Comparison of ENCODE assay signal across 12 cellular contexts in the genomic region with DNA sequence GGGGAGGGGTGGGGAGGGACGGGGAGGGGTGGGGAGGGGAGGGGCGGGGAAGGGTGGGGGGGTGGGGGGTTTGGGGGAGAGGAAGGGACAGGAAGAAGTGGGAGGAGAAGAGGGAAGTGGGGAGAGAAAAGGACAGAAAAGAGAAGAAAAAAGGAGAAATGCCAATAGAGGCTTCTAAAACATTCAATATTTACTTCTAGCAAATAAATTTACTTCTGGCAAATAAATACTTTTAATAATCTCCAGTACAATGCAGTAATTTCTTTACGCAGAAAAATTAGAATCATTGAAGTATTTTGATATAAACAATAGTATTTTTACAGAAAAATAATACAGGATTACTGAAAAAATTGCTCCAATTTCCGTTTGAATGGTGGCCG. TPM values are rescaled to one million over a fixed set of nuclear protein-coding genes. Genes with fewer than 3 reads are reported as not detected.
DNase-seq lines count a peak whose midpoint lies in the region; ATAC-seq, FAIRE-seq and TF ChIP-seq lines count a peak whose summit lies in the region.
"Had no signal": no experiment of that assay in that cellular context is flagged by ENCODE, and none has a peak within 500 bp of the region (broad histone marks: within the 10 kb centered on the region; RNA-seq: fewer than 3 reads in every experiment).

No MANE protein-coding gene starts in this region.

- no peak for DNase-seq in HepG2 (ENCODE audit: low spot score)
- no peak for DNase-seq in right lobe of liver
- DNase-seq in OCI-M1 (lab: John Stamatoyannopoulos, UW): peak; percentile 86
- no peak for DNase-seq in K562 (ENCODE audit: extremely low read depth in 1 of 4, low spot score in 3 of 4)
- DNase-seq in upper lobe of right lung: no peak
- DNase-seq in amygdala (lab: John Stamatoyannopoulos, UW): no peak
- no peak for DNase-seq in SK-N-SH

- no peak overlapping the region for H3K27ac ChIP-seq in HepG2 (ENCODE audit: extremely low read length, insufficient read depth, low read length)
- no peak overlapping the region for H3K27ac ChIP-seq in right lobe of liver
- H3K27ac ChIP-seq in K562 (ENCODE audit: extremely low read depth, low read depth, low read length): no peak overlapping the region
- no peak overlapping the region for H3K27ac ChIP-seq in upper lobe of right lung
- H3K27ac ChIP-seq in SK-N-SH (ENCODE audit: low read depth in 2 of 2, low read length in 1 of 2): no peak overlapping the region
- H3K27ac ChIP-seq: GM23248 had no signal

- H3F3A ChIP-seq in SK-N-SH (replicated peaks; ENCODE audit: insufficient read depth): peaks cover 3% of the 10 kb centered on the region

- no peaks in the 10 kb centered on the region for H3K36me3 ChIP-seq in HepG2 (replicated peaks in 1 of 2; ENCODE audit: control insufficient read depth in 1 of 2, insufficient read depth in 2 of 2, low read length in 2 of 2)
- no peaks in the 10 kb centered on the region for H3K36me3 ChIP-seq in right lobe of liver
- H3K36me3 ChIP-seq in K562 (ENCODE audit: control insufficient read depth, insufficient read depth, low read length): no peaks in the 10 kb centered on the region
- H3K36me3 ChIP-seq in upper lobe of right lung: no peaks in the 10 kb centered on the region
- no peaks in the 10 kb centered on the region for H3K36me3 ChIP-seq in SK-N-SH (replicated peaks in 1 of 2; ENCODE audit: control insufficient read depth in 1 of 2, insufficient read depth in 2 of 2, low read length in 1 of 2)
- H3K36me3 ChIP-seq: Peyer's patch had no signal

- H3K9ac ChIP-seq in HepG2 (ENCODE audit: insufficient read depth, low read depth, low read length) (no peak overlapping the region), K562 (ENCODE audit: insufficient read depth in 1 of 2, low read depth in 2 of 2, low read length in 2 of 2) (no peak overlapping the region), SK-N-SH (no peak overlapping the region)
- H3K9ac ChIP-seq: GM23248 had no signal

- no peak for ATAC-seq in HepG2
- ATAC-seq in right lobe of liver: no peak
- ATAC-seq in K562: no peak
- ATAC-seq in upper lobe of right lung: peak; percentile 7
- ATAC-seq in GM21717 (IDR thresholded peaks at IDR 0.05; ENCODE audit: unreplicated experiment): no peak

- H3K4me3 ChIP-seq in HepG2 (replicated peaks in 1 of 3; ENCODE audit: insufficient read depth in 1 of 3, low read depth in 2 of 3, low read length in 3 of 3) (peak overlapping the region in 2 of 3 experiments; percentile 30 to 34; a peak in 2 of 6 replicates), right lobe of liver (no peak overlapping the region), K562 (no peak overlapping the region), upper lobe of right lung (no peak overlapping the region), SK-N-SH (ENCODE audit: low read depth in 2 of 2, low read length in 1 of 2) (no peak overlapping the region)
- H3K4me3 ChIP-seq: GM23248, Peyer's patch had no signal

- no peaks in the 10 kb centered on the region for H3K9me2 ChIP-seq in SK-N-SH

- no peaks in the 10 kb centered on the region for H3K9me1 ChIP-seq in K562 (ENCODE audit: control insufficient read depth, insufficient read depth, low read length)

- POLR2A ChIA-PET in HepG2 (lab: Yijun Ruan, JAX): no interaction called here
- POLR2A ChIA-PET in K562 (lab: Yijun Ruan, JAX): no interaction called here
- POLR2A ChIA-PET in SK-N-SH (lab: Yijun Ruan, JAX): no interaction called here

- H4K20me1 ChIP-seq in HepG2 (ENCODE audit: insufficient read depth, low read length) (no peaks in the 10 kb centered on the region), K562 (replicated peaks; ENCODE audit: control insufficient read depth, insufficient read depth, low read length) (no peaks in the 10 kb centered on the region), SK-N-SH (ENCODE audit: insufficient read depth) (no peaks in the 10 kb centered on the region)

- H3K9me3 ChIP-seq in HepG2 (ENCODE audit: low read length) (no peaks in the 10 kb centered on the region), right lobe of liver (no peaks in the 10 kb centered on the region), K562 (replicated peaks; ENCODE audit: control insufficient read depth, insufficient read depth, low read depth, low read length) (no peaks in the 10 kb centered on the region), upper lobe of right lung (no peaks in the 10 kb centered on the region), SK-N-SH (no peaks in the 10 kb centered on the region)
- H3K9me3 ChIP-seq: Peyer's patch had no signal

- TF ChIP-seq CTCF in HepG2 (CRISPR knock-in tag; IDR thresholded peaks at IDR 0.05) (no peak), right lobe of liver (IDR thresholded peaks at IDR 0.05) (no peak), K562 (IDR thresholded peaks at IDR 0.05 in 2 of 3, conservative IDR thresholded peaks at IDR 0.05 in 1 of 3; ENCODE audit: insufficient read depth in 2 of 3, low read depth in 1 of 3, low read length in 3 of 3) (no peak), upper lobe of right lung (IDR thresholded peaks at IDR 0.05) (no peak), SK-N-SH (IDR thresholded peaks at IDR 0.05) (no peak)

- in situ Hi-C loops in HepG2 (cut with HindIII; ENCODE audit: extremely low pct_ligation_motif_present, low pct_unique_long_range_greater_than_20kb) (no loop called here), K562 (cut with MboI) (no loop called here)

- H3K79me2 ChIP-seq in HepG2 (ENCODE audit: insufficient read depth, low read length): no peaks in the 10 kb centered on the region
- no peaks in the 10 kb centered on the region for H3K79me2 ChIP-seq in K562 (ENCODE audit: control insufficient read depth, insufficient read depth, low read length)
- no peaks in the 10 kb centered on the region for H3K79me2 ChIP-seq in SK-N-SH (ENCODE audit: insufficient read depth)

- 4% methylated on average over 5 of the region's 5 CpGs for WGBS in HepG2 (ENCODE audit: low lambda C conversion rate)
- 30% methylated on average over 5 of the region's 5 CpGs for WGBS in right lobe of liver (ENCODE audit: insufficient coverage, low coverage, low lambda C conversion rate, missing lambda C conversion rate)
- 61% methylated on average over 3 of the region's 5 CpGs for WGBS in K562 (ENCODE audit: insufficient coverage, low coverage, missing lambda C conversion rate)
- 62% methylated on average over 5 of the region's 5 CpGs for WGBS in SK-N-SH (ENCODE audit: low lambda C conversion rate)

- H3K4me2 ChIP-seq in HepG2 (ENCODE audit: low read depth, low read length) (peak overlapping the region; percentile 62), K562 (ENCODE audit: insufficient read depth, low read length) (no peak overlapping the region), SK-N-SH (no peak overlapping the region)

- H3K4me1 ChIP-seq in HepG2 (ENCODE audit: insufficient read depth, low read length) (peaks cover 10% of the 10 kb centered on the region), right lobe of liver (no peaks in the 10 kb centered on the region), K562 (replicated peaks in 1 of 2; ENCODE audit: control insufficient read depth in 2 of 2, insufficient read depth in 2 of 2, low read length in 2 of 2) (peaks cover 0 to 10% of the 10 kb centered on the region in 2 experiments; a peak in 3 of 5 replicates), upper lobe of right lung (no peaks in the 10 kb centered on the region), SK-N-SH (ENCODE audit: control insufficient read depth in 1 of 2, insufficient read depth in 2 of 2, low read depth in 1 of 2, low read length in 1 of 2) (no peaks in the 10 kb centered on the region)
- H3K4me1 ChIP-seq: Peyer's patch had no signal

- no TSS peak for BruUV-seq in HepG2 (replicated peaks; lab: Mats Ljungman, UMichigan)
- no TSS peak for BruUV-seq in K562 (replicated peaks; lab: Mats Ljungman, UMichigan)

- intact Hi-C loops in HepG2 (cut with micrococcal nuclease; ENCODE audit: unreplicated experiment): loop anchor here (5.0 kb wide), 1 partner anchor 54 kb away; no protein-coding TSS in a partner anchor
- intact Hi-C loops in right lobe of liver (cut with DNase I): no loop called here
- intact Hi-C loops in K562 (cut with micrococcal nuclease): loop anchor here (5.0 kb wide), 1 partner anchor 54 kb away; no protein-coding TSS in a partner anchor
- intact Hi-C loops in upper lobe of right lung (cut with DNase I): no loop called here

- TF ChIP-seq RAD21 in HepG2 (CRISPR knock-in tag; IDR thresholded peaks at IDR 0.05) (no peak), K562 (CRISPR knock-in tag; conservative IDR thresholded peaks at IDR 0.05 in 1 of 2, IDR thresholded peaks at IDR 0.05 in 1 of 2) (no peak), SK-N-SH (IDR thresholded peaks at IDR 0.05; ENCODE audit: low read length) (no peak)

- FAIRE-seq in HepG2 (lab: Jason Lieb, UNC): no peak
- FAIRE-seq in K562 (lab: Jason Lieb, UNC): no peak

- TF ChIP-seq POLR2A in HepG2 (IDR thresholded peaks at IDR 0.05; ENCODE audit: insufficient read depth in 1 of 2, low read depth in 2 of 2, low read length in 2 of 2): no peak
- no peak for TF ChIP-seq POLR2A in right lobe of liver (IDR thresholded peaks at IDR 0.05)
- TF ChIP-seq POLR2A in K562 (conservative IDR thresholded peaks at IDR 0.05): no peak

- H3K27me3 ChIP-seq in HepG2 (ENCODE audit: control insufficient read depth in 1 of 2, insufficient read depth in 2 of 2, low read length in 2 of 2) (no peaks in the 10 kb centered on the region), right lobe of liver (no peaks in the 10 kb centered on the region), K562 (ENCODE audit: control insufficient read depth in 2 of 2, insufficient read depth in 2 of 2, low read length in 2 of 2) (no peaks in the 10 kb centered on the region), upper lobe of right lung (no peaks in the 10 kb centered on the region), SK-N-SH (ENCODE audit: insufficient read depth) (no peaks in the 10 kb centered on the region)
- H3K27me3 ChIP-seq: Peyer's patch had no signal

- H2AFZ ChIP-seq in HepG2 (ENCODE audit: low read length): no peak overlapping the region
- H2AFZ ChIP-seq in K562 (ENCODE audit: low read depth, low read length): peak overlapping the region; percentile 25; the same call in 1 of the 2 replicates
- no peak overlapping the region for H2AFZ ChIP-seq in SK-N-SH (ENCODE audit: low read depth)

- no peak for TF ChIP-seq EP300 in HepG2 (IDR thresholded peaks at IDR 0.05; ENCODE audit: low read depth in 2 of 2, low read length in 2 of 2)
- TF ChIP-seq EP300 in HepG2 (CRISPR knock-in tag; IDR thresholded peaks at IDR 0.05; ENCODE audit: borderline replicate concordance): no peak
- no peak for TF ChIP-seq EP300 in K562 (IDR thresholded peaks at IDR 0.05; ENCODE audit: low read length)
- TF ChIP-seq EP300 in SK-N-SH (IDR thresholded peaks at IDR 0.05; ENCODE audit: borderline replicate concordance in 1 of 2, low read depth in 1 of 2, low read length in 1 of 2): no peak

- CTCF ChIA-PET in HepG2 (lab: Yijun Ruan, JAX; ENCODE audit: low intra/inter-chr PET ratio, low total read pairs) (interaction anchor here (0.9 to 1.9 kb wide), 3 partner anchors 9 to 59 kb away, joined by 3 to 7 read pairs (median 3); a partner anchor contains a TSS), K562 (lab: Yijun Ruan, JAX; ENCODE audit: low intra/inter-chr PET ratio) (interaction anchor here (1.3 kb wide), 1 partner anchor 61 kb away, joined by 4 read pairs; no protein-coding TSS in a partner anchor), SK-N-SH (lab: Yijun Ruan, JAX) (interaction anchor here (0.8 to 4.1 kb wide), 13 partner anchors 9 to 64 kb away, joined by 3 to 24 read pairs (median 4); a partner anchor contains a TSS)

RNA-seq across cellular contexts. Expression of a gene that starts 9.4 kb away (rescaled TPM):
- 0.08 and 0.35 TPM in 2 replicates for total RNA-seq in HepG2 (2016; rRNA removed; fragmentation: Illumina TruSeq; extraction: Trizol)
- 0.30 and 0.35 TPM in 2 replicates for total RNA-seq in HepG2 (2016; cell fraction: cytosol; rRNA removed; fragmentation: Illumina TruSeq; extraction: Trizol; ENCODE audit: low read depth)
- 0.09 and 0.15 TPM in 2 replicates for total RNA-seq in HepG2 (2016; cell fraction: insoluble cytoplasmic fraction; rRNA removed; fragmentation: Illumina TruSeq; extraction: Trizol)
- total RNA-seq in HepG2 (2016; cell fraction: membrane; rRNA removed; fragmentation: Illumina TruSeq; extraction: Trizol): 0.22 and 0.28 TPM in 2 replicates
- 0.06 and 0.19 TPM in 2 replicates for total RNA-seq in HepG2 (2016; cell fraction: nucleus; rRNA removed; fragmentation: Illumina TruSeq; extraction: Trizol)
- polyA plus RNA-seq in HepG2 (2011; rRNA removed): 0.13 TPM in 2 replicates
- polyA plus RNA-seq in HepG2 (2011; cell fraction: cytosol; rRNA removed): 0.12 TPM in 2 replicates
- 0.08 and 0.23 TPM in 2 replicates for polyA plus RNA-seq in HepG2 (2011; cell fraction: nucleus; rRNA removed)
- polyA plus RNA-seq in HepG2 (2012): 0.09 and 0.11 TPM in 2 replicates
- 0.26 TPM in 2 replicates for polyA plus RNA-seq in HepG2 (2016; cell fraction: cytosol; fragmentation: Illumina TruSeq; extraction: Trizol; ENCODE audit: low read depth)
- polyA plus RNA-seq in HepG2 (2016; cell fraction: insoluble cytoplasmic fraction; fragmentation: Illumina TruSeq; extraction: Trizol; ENCODE audit: low read depth): 0.08 and 0.23 TPM in 2 replicates
- 0.13 and 0.23 TPM in 2 replicates for polyA plus RNA-seq in HepG2 (2016; cell fraction: membrane; fragmentation: Illumina TruSeq; extraction: Trizol; ENCODE audit: low read depth)
- 0.21 and 0.25 TPM in 2 replicates for polyA plus RNA-seq in HepG2 (2016; cell fraction: nucleus; fragmentation: Illumina TruSeq; extraction: Trizol; ENCODE audit: insufficient read depth, low read depth)
- 1.1 and 15.7 TPM in 2 replicates for polyA minus RNA-seq in HepG2 (2011; rRNA and poly(A)+ RNA removed; ENCODE audit: low replicate concordance)
- polyA minus RNA-seq in HepG2 (2011; cell fraction: cytosol; rRNA and poly(A)+ RNA removed): 0.59 TPM in 1 of 2 replicates, not detected in the other
- polyA minus RNA-seq in HepG2 (2011; cell fraction: nucleus; rRNA and poly(A)+ RNA removed): 0.26 and 0.37 TPM in 2 replicates
- total RNA-seq in right lobe of liver: 1 to 10 TPM in 1 of 6 experiments, under 1 TPM in 5; 0.43 to 1.4 (median 0.48) TPM
- 1.4 and 3.6 TPM in 2 replicates for total RNA-seq in K562 (2011; cell fraction: chromatin; rRNA removed; ENCODE audit: low replicate concordance)
- 2.6 and 3.8 TPM in 2 replicates for total RNA-seq in K562 (2011; cell fraction: nucleolus; rRNA removed)
- total RNA-seq in K562 (2011; cell fraction: nucleoplasm; rRNA removed): 2.3 and 2.6 TPM in 2 replicates
- 0.45 and 1.1 TPM in 2 replicates for total RNA-seq in K562 (2014; rRNA removed)
- total RNA-seq in K562 (2014; rRNA removed; fragmentation: Illumina TruSeq; extraction: Trizol): 0.64 and 0.76 TPM in 2 replicates
- total RNA-seq in K562 (2015; rRNA removed; fragmentation: Illumina TruSeq; extraction: Trizol): 0.68 and 1.0 TPM in 2 replicates
- total RNA-seq in K562 (2021): 1.2 and 1.6 TPM in 2 replicates
- polyA plus RNA-seq in K562 (2011; rRNA removed): 2.4 and 3.2 TPM in 2 replicates
- polyA plus RNA-seq in K562 (2011; cell fraction: cytosol; rRNA removed): 3.1 and 3.3 TPM in 2 replicates
- polyA plus RNA-seq in K562 (2011; cell fraction: nucleus; rRNA removed): 3.5 and 3.9 TPM in 2 replicates
- 1.5 and 1.9 TPM in 2 replicates for polyA plus RNA-seq in K562 (2012)
- polyA plus RNA-seq in K562 (2014; fragmentation: Illumina TruSeq; extraction: Trizol): 0.95 and 1.3 TPM in 2 replicates
- under 1 TPM; 0.15 to 0.18 TPM for polyA plus RNA-seq in K562 (2014; fragmentation: Nextera tagmentation; extraction: Ambion mirVana)
- polyA plus RNA-seq in K562 (2014; rRNA removed): 0.73 and 1.1 TPM in 2 replicates
- polyA minus RNA-seq in K562 (2011; rRNA and poly(A)+ RNA removed): 5.4 and 5.5 TPM in 2 replicates
- 2.8 TPM in 2 replicates for polyA minus RNA-seq in K562 (2011; cell fraction: cytosol; rRNA and poly(A)+ RNA removed)
- polyA minus RNA-seq in K562 (2011; cell fraction: nucleus; rRNA and poly(A)+ RNA removed): 2.3 and 2.8 TPM in 2 replicates
- total RNA-seq in upper lobe of right lung: 14.5 TPM
- 19.2 and 20.1 TPM in 2 replicates for polyA plus RNA-seq in SK-N-SH (2012; rRNA removed)
- 9.8 and 15.5 TPM in 2 replicates for polyA plus RNA-seq in SK-N-SH (2012; cell fraction: cytosol; rRNA removed)
- 18.7 and 21.3 TPM in 2 replicates for polyA plus RNA-seq in SK-N-SH (2012; cell fraction: nucleus; rRNA removed)
- total RNA-seq: HT-29 had no signal
- polyA plus RNA-seq: CD14-positive monocyte had no signal

RNA-seq across cellular contexts. Expression of a gene that starts 32.6 kb away (rescaled TPM):
- total RNA-seq in HepG2 (2016; rRNA removed; fragmentation: Illumina TruSeq; extraction: Trizol): 22.8 and 33.5 TPM in 2 replicates
- total RNA-seq in HepG2 (2016; cell fraction: cytosol; rRNA removed; fragmentation: Illumina TruSeq; extraction: Trizol; ENCODE audit: low read depth): 8.4 and 10.9 TPM in 2 replicates
- total RNA-seq in HepG2 (2016; cell fraction: insoluble cytoplasmic fraction; rRNA removed; fragmentation: Illumina TruSeq; extraction: Trizol): 22.6 and 32.8 TPM in 2 replicates
- total RNA-seq in HepG2 (2016; cell fraction: membrane; rRNA removed; fragmentation: Illumina TruSeq; extraction: Trizol): 15.6 and 18.7 TPM in 2 replicates
- 11.8 and 11.9 TPM in 2 replicates for total RNA-seq in HepG2 (2016; cell fraction: nucleus; rRNA removed; fragmentation: Illumina TruSeq; extraction: Trizol)
- polyA plus RNA-seq in HepG2 (2011; rRNA removed): 7.6 and 10.1 TPM in 2 replicates
- 4.1 and 7.6 TPM in 2 replicates for polyA plus RNA-seq in HepG2 (2011; cell fraction: cytosol; rRNA removed)
- 2.0 and 3.2 TPM in 2 replicates for polyA plus RNA-seq in HepG2 (2011; cell fraction: nucleus; rRNA removed)
- 11.9 and 13.6 TPM in 2 replicates for polyA plus RNA-seq in HepG2 (2012)
- polyA plus RNA-seq in HepG2 (2016; cell fraction: cytosol; fragmentation: Illumina TruSeq; extraction: Trizol; ENCODE audit: low read depth): 12.0 and 17.8 TPM in 2 replicates
- 34.7 and 35.9 TPM in 2 replicates for polyA plus RNA-seq in HepG2 (2016; cell fraction: insoluble cytoplasmic fraction; fragmentation: Illumina TruSeq; extraction: Trizol; ENCODE audit: low read depth)
- polyA plus RNA-seq in HepG2 (2016; cell fraction: membrane; fragmentation: Illumina TruSeq; extraction: Trizol; ENCODE audit: low read depth): 13.6 and 15.9 TPM in 2 replicates
- 15.2 and 15.8 TPM in 2 replicates for polyA plus RNA-seq in HepG2 (2016; cell fraction: nucleus; fragmentation: Illumina TruSeq; extraction: Trizol; ENCODE audit: insufficient read depth, low read depth)
- 3.1 and 9.5 TPM in 2 replicates for polyA minus RNA-seq in HepG2 (2011; rRNA and poly(A)+ RNA removed; ENCODE audit: low replicate concordance)
- 4.9 and 7.2 TPM in 2 replicates for polyA minus RNA-seq in HepG2 (2011; cell fraction: cytosol; rRNA and poly(A)+ RNA removed)
- 3.9 and 6.2 TPM in 2 replicates for polyA minus RNA-seq in HepG2 (2011; cell fraction: nucleus; rRNA and poly(A)+ RNA removed)
- total RNA-seq in right lobe of liver: 10 to 100 TPM; 12.1 to 24.1 (median 15.7) TPM
- total RNA-seq in K562 (2011; cell fraction: chromatin; rRNA removed; ENCODE audit: low replicate concordance): 7.1 and 15.3 TPM in 2 replicates
- total RNA-seq in K562 (2011; cell fraction: nucleolus; rRNA removed): 4.0 and 4.3 TPM in 2 replicates
- 6.7 and 13.7 TPM in 2 replicates for total RNA-seq in K562 (2011; cell fraction: nucleoplasm; rRNA removed)
- 41.4 and 52.1 TPM in 2 replicates for total RNA-seq in K562 (2014; rRNA removed)
- 73.5 and 78.1 TPM in 2 replicates for total RNA-seq in K562 (2014; rRNA removed; fragmentation: Illumina TruSeq; extraction: Trizol)
- 71.1 and 81.7 TPM in 2 replicates for total RNA-seq in K562 (2015; rRNA removed; fragmentation: Illumina TruSeq; extraction: Trizol)
- 57.0 and 64.4 TPM in 2 replicates for total RNA-seq in K562 (2021)
- polyA plus RNA-seq in K562 (2011; rRNA removed): 44.9 and 69.9 TPM in 2 replicates
- polyA plus RNA-seq in K562 (2011; cell fraction: cytosol; rRNA removed): 10.0 and 21.7 TPM in 2 replicates
- 7.3 and 11.7 TPM in 2 replicates for polyA plus RNA-seq in K562 (2011; cell fraction: nucleus; rRNA removed)
- polyA plus RNA-seq in K562 (2012): 42.3 and 51.3 TPM in 2 replicates
- polyA plus RNA-seq in K562 (2014; fragmentation: Illumina TruSeq; extraction: Trizol): 50.7 and 60.1 TPM in 2 replicates
- 10 to 100 TPM; 87.0 to 90.2 TPM for polyA plus RNA-seq in K562 (2014; fragmentation: Nextera tagmentation; extraction: Ambion mirVana)
- 54.8 and 63.2 TPM in 2 replicates for polyA plus RNA-seq in K562 (2014; rRNA removed)
- 87.3 and 88.4 TPM in 2 replicates for polyA minus RNA-seq in K562 (2011; rRNA and poly(A)+ RNA removed)
- 19.4 and 21.4 TPM in 2 replicates for polyA minus RNA-seq in K562 (2011; cell fraction: cytosol; rRNA and poly(A)+ RNA removed)
- polyA minus RNA-seq in K562 (2011; cell fraction: nucleus; rRNA and poly(A)+ RNA removed): 4.7 and 8.7 TPM in 2 replicates
- total RNA-seq in upper lobe of right lung: 26.9 TPM
- polyA plus RNA-seq in SK-N-SH (2012; rRNA removed): 16.4 and 20.5 TPM in 2 replicates
- 27.0 and 43.4 TPM in 2 replicates for polyA plus RNA-seq in SK-N-SH (2012; cell fraction: cytosol; rRNA removed)
- polyA plus RNA-seq in SK-N-SH (2012; cell fraction: nucleus; rRNA removed): 6.0 and 11.4 TPM in 2 replicates

Comparison
In these comparisons a context has a peak if more than half of its experiments do, and no peak if none do; other contexts are left out.
1. H3K4me3 ChIP-seq: peak in HepG2 (2 of 3); none in right lobe of liver (0 of 3), K562 (single experiment), upper lobe of right lung (single experiment) and SK-N-SH (0 of 2).
2. intact Hi-C loops: an anchor here in HepG2 (5.0 kb wide) and K562 (5.0 kb wide); none called in right lobe of liver and upper lobe of right lung.